7 cellular contexts compared by ENCODE assay signal in the genomic region with DNA sequence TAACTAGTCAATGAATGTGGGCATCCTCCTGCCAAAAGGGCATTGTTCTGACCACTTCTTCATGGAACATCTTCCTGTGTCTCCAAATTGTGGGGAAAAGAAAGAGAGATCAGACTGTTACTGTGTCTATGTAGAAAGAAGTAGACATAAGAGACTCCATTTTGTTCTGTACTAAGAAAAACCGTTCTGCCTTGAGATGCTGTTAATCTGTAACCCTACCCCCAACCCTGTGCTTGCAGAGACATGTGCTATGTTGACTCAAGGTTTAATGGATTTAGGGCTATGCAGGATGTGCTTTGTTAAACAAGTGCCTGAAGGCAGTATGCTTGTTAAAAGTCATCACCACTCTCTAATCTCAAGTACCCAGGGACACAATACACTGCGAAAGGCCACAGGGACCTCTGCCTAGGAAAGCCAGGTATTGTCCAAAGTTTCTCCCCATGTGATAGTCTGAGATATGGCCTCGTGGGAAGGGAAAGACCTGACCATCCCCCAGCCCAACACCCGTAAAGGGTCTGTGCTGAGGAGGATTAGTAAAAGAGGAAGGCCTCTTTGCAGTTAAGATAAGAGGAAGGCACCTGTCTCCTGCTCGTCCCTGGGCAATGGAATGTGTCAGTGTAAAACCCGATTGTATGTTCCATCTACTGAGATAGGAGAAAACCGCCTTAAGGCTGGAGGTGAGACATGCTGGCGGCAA. TPM values are rescaled to one million over a fixed set of nuclear protein-coding genes. Genes with fewer than 3 reads are reported as not detected.
A peak's percentile ranks its signal among the peaks of the same experiment; 100 is the strongest.
DNase-seq lines count a peak whose midpoint lies in the region; ATAC-seq, FAIRE-seq and TF ChIP-seq lines count a peak whose summit lies in the region.
"Not testable (repeated sequence)": the region's sequence is repeated elsewhere in the genome, so short reads cannot be mapped to it uniquely, and the experiment has no call there.

No MANE protein-coding gene starts in this region.

- peaks cover 15% of the 10 kb centered on the region for H3K4me1 ChIP-seq in HepG2 (ENCODE audit: insufficient read depth, low read length)

- intact Hi-C loops in MCF 10A (cut with micrococcal nuclease); HepG2 (cut with micrococcal nuclease; ENCODE audit: unreplicated experiment): not testable (repeated sequence)

- POLR2A ChIA-PET in MCF 10A (lab: Yijun Ruan, JAX); HepG2 (lab: Yijun Ruan, JAX): not testable (repeated sequence)

- not testable (repeated sequence) for H3K36me3 Mint-ChIP-seq in MCF 10A (ENCODE audit: insufficient read depth, unreplicated experiment)

- not testable (repeated sequence) for H3K27me3 Mint-ChIP-seq in MCF 10A (ENCODE audit: insufficient read depth, unreplicated experiment)

- not testable (repeated sequence) for ATAC-seq in HepG2

- H2AFZ ChIP-seq in HepG2 (ENCODE audit: low read length), result not testable (repeated sequence)

- not testable (repeated sequence) for TF ChIP-seq EP300 in HepG2 (IDR thresholded peaks at IDR 0.05; ENCODE audit: low read depth in 2 of 2, low read length in 2 of 2); HepG2 (CRISPR knock-in tag; IDR thresholded peaks at IDR 0.05; ENCODE audit: borderline replicate concordance)

- not testable (repeated sequence) for H4K20me1 ChIP-seq in HepG2 (ENCODE audit: insufficient read depth, low read length)

- CTCF ChIA-PET in MCF 10A (lab: Yijun Ruan, JAX); HepG2 (lab: Yijun Ruan, JAX; ENCODE audit: low intra/inter-chr PET ratio, low total read pairs): not testable (repeated sequence)

- not testable (repeated sequence) for H3K9ac ChIP-seq in HepG2 (ENCODE audit: insufficient read depth, low read depth, low read length)

- H3K27me3 ChIP-seq in HepG2 (ENCODE audit: control insufficient read depth in 1 of 2, insufficient read depth in 2 of 2, low read length in 2 of 2), result not testable (repeated sequence)

- not testable (repeated sequence) for H3K79me2 ChIP-seq in HepG2 (ENCODE audit: insufficient read depth, low read length)

- WGBS in HepG2 (ENCODE audit: low lambda C conversion rate), result 16% methylated on average over 8 of the region's 8 CpGs

- peak overlapping the region; percentile 63 for H3K27ac Mint-ChIP-seq in MCF 10A (ENCODE audit: low read depth, unreplicated experiment)

- TF ChIP-seq CTCF in C4-2B (conservative IDR thresholded peaks at IDR 0.05); MCF 10A (IDR thresholded peaks at IDR 0.05; ENCODE audit: unreplicated experiment); HepG2 (CRISPR knock-in tag; IDR thresholded peaks at IDR 0.05): not testable (repeated sequence)

- not testable (repeated sequence) for TF ChIP-seq POLR2A in HepG2 (IDR thresholded peaks at IDR 0.05; ENCODE audit: insufficient read depth in 1 of 2, low read depth in 2 of 2, low read length in 2 of 2)

- not testable (repeated sequence) for H3K36me3 ChIP-seq in HepG2 (replicated peaks in 1 of 2; ENCODE audit: control insufficient read depth in 1 of 2, insufficient read depth in 2 of 2, low read length in 2 of 2)

- peak overlapping the region; percentile 72; the same call in 1 of the 2 replicates for H3K27ac ChIP-seq in C4-2B
- H3K27ac ChIP-seq in HepG2 (ENCODE audit: extremely low read length, insufficient read depth, low read length), result not testable (repeated sequence)

- BruUV-seq in MCF 10A (replicated peaks; lab: Mats Ljungman, UMichigan); HepG2 (replicated peaks; lab: Mats Ljungman, UMichigan): not testable (repeated sequence)

- FAIRE-seq in HepG2 (lab: Jason Lieb, UNC), result peak; percentile 23

- not testable (repeated sequence) for H3K4me3 Mint-ChIP-seq in MCF 10A (ENCODE audit: unreplicated experiment)

- peaks cover 34% of the 10 kb centered on the region for H3K9me3 ChIP-seq in HepG2 (ENCODE audit: low read length)

- not testable (repeated sequence) for TF ChIP-seq RAD21 in HepG2 (CRISPR knock-in tag; IDR thresholded peaks at IDR 0.05)

- in situ Hi-C loops in HepG2 (cut with HindIII; ENCODE audit: extremely low pct_ligation_motif_present, low pct_unique_long_range_greater_than_20kb), result not testable (repeated sequence)

- DNase-seq in DMS53 treated with DMSO at 0.1 percent for 48 hours (lab: John Stamatoyannopoulos, UW; ENCODE audit: unreplicated experiment) (peak; percentile 73), NCI-H1417 (lab: John Stamatoyannopoulos, UW) (peak in 2 of 3 experiments; percentile 49 to 61), NCI-H345 treated with DMSO at 0.1 percent for 48 hours (lab: John Stamatoyannopoulos, UW; ENCODE audit: unreplicated experiment) (peak; percentile 67), OCI-M1 (lab: John Stamatoyannopoulos, UW) (peak; percentile 59)
- DNase-seq in MCF 10A (ENCODE audit: unreplicated experiment); HepG2 (ENCODE audit: low spot score): not testable (repeated sequence)

- peaks cover 24% of the 10 kb centered on the region for H3K9me3 Mint-ChIP-seq in MCF 10A (ENCODE audit: unreplicated experiment)

- H3K4me2 ChIP-seq in HepG2 (ENCODE audit: low read depth, low read length), result 0 out of 2 replicates have a peak overlapping the region, but pooled peaks have one; percentile 3

- not testable (repeated sequence) for H3K4me1 Mint-ChIP-seq in MCF 10A (ENCODE audit: insufficient read depth, unreplicated experiment)

- H3K4me3 ChIP-seq in HepG2 (replicated peaks in 1 of 3; ENCODE audit: insufficient read depth in 1 of 3, low read depth in 2 of 3, low read length in 3 of 3), result not testable (repeated sequence)

TF ChIP-seq in HepG2, 621 proteins besides CTCF, POLR2A, EP300 and RAD21 (continues in another document):
- not testable (repeated sequence) for TF ChIP-seq SOX13 (IDR thresholded peaks at IDR 0.05)
- peak in 1 of 2 experiments; percentile 69; a peak in 2 of 4 replicates for TF ChIP-seq SOX13 (CRISPR knock-in tag; conservative IDR thresholded peaks at IDR 0.05 in 1 of 2, IDR thresholded peaks at IDR 0.05 in 1 of 2)

RNA-seq across cellular contexts. Expression of gene ZNF30, which starts 6.5 kb away (rescaled TPM):
- total RNA-seq in MCF 10A (2022) (2.3 and 4.0 TPM in 2 replicates), HepG2 (2016; rRNA removed; fragmentation: Illumina TruSeq; extraction: Trizol) (4.4 and 6.2 TPM in 2 replicates)
- total RNA-seq in HepG2 (2016; cell fraction: cytosol; rRNA removed; fragmentation: Illumina TruSeq; extraction: Trizol; ENCODE audit: low read depth), result 1.3 and 1.4 TPM in 2 replicates
- total RNA-seq in HepG2 (2016; cell fraction: insoluble cytoplasmic fraction; rRNA removed; fragmentation: Illumina TruSeq; extraction: Trizol), result 4.0 and 6.2 TPM in 2 replicates
- total RNA-seq in HepG2 (2016; cell fraction: membrane; rRNA removed; fragmentation: Illumina TruSeq; extraction: Trizol), result 1.6 and 2.0 TPM in 2 replicates
- 2.9 TPM in 2 replicates for total RNA-seq in HepG2 (2016; cell fraction: nucleus; rRNA removed; fragmentation: Illumina TruSeq; extraction: Trizol)
- polyA plus RNA-seq in HepG2 (2011; rRNA removed), result 2.1 and 2.3 TPM in 2 replicates
- 0.99 and 2.0 TPM in 2 replicates for polyA plus RNA-seq in HepG2 (2011; cell fraction: cytosol; rRNA removed)
- 1.7 and 2.2 TPM in 2 replicates for polyA plus RNA-seq in HepG2 (2011; cell fraction: nucleus; rRNA removed)
- 2.0 and 2.3 TPM in 2 replicates for polyA plus RNA-seq in HepG2 (2012)
- polyA plus RNA-seq in HepG2 (2016; cell fraction: cytosol; fragmentation: Illumina TruSeq; extraction: Trizol; ENCODE audit: low read depth), result 0.37 and 0.49 TPM in 2 replicates
- 4.0 and 4.7 TPM in 2 replicates for polyA plus RNA-seq in HepG2 (2016; cell fraction: insoluble cytoplasmic fraction; fragmentation: Illumina TruSeq; extraction: Trizol; ENCODE audit: low read depth)
- 0.87 and 1.1 TPM in 2 replicates for polyA plus RNA-seq in HepG2 (2016; cell fraction: membrane; fragmentation: Illumina TruSeq; extraction: Trizol; ENCODE audit: low read depth)
- polyA plus RNA-seq in HepG2 (2016; cell fraction: nucleus; fragmentation: Illumina TruSeq; extraction: Trizol; ENCODE audit: insufficient read depth, low read depth), result 5.5 and 5.9 TPM in 2 replicates
- 2.0 and 3.4 TPM in 2 replicates for polyA minus RNA-seq in HepG2 (2011; rRNA and poly(A)+ RNA removed; ENCODE audit: low replicate concordance)
- polyA minus RNA-seq in HepG2 (2011; cell fraction: cytosol; rRNA and poly(A)+ RNA removed), result 1.5 and 1.8 TPM in 2 replicates
- polyA minus RNA-seq in HepG2 (2011; cell fraction: nucleus; rRNA and poly(A)+ RNA removed), result 3.5 and 4.0 TPM in 2 replicates

RNA-seq across cellular contexts. Expression of gene ZNF792, which starts 43.8 kb away (rescaled TPM):
- total RNA-seq in MCF 10A (2022), result 0.40 and 1.0 TPM in 2 replicates
- total RNA-seq in HepG2 (2016; rRNA removed; fragmentation: Illumina TruSeq; extraction: Trizol), result 5.5 and 6.3 TPM in 2 replicates
- 0.61 and 0.88 TPM in 2 replicates for total RNA-seq in HepG2 (2016; cell fraction: cytosol; rRNA removed; fragmentation: Illumina TruSeq; extraction: Trizol; ENCODE audit: low read depth)
- total RNA-seq in HepG2 (2016; cell fraction: insoluble cytoplasmic fraction; rRNA removed; fragmentation: Illumina TruSeq; extraction: Trizol), result 4.8 and 6.5 TPM in 2 replicates
- total RNA-seq in HepG2 (2016; cell fraction: membrane; rRNA removed; fragmentation: Illumina TruSeq; extraction: Trizol), result 3.4 TPM in 2 replicates
- total RNA-seq in HepG2 (2016; cell fraction: nucleus; rRNA removed; fragmentation: Illumina TruSeq; extraction: Trizol), result 4.8 and 6.0 TPM in 2 replicates
- 9.1 and 11.5 TPM in 2 replicates for polyA plus RNA-seq in HepG2 (2011; rRNA removed)
- 6.9 and 7.9 TPM in 2 replicates for polyA plus RNA-seq in HepG2 (2011; cell fraction: cytosol; rRNA removed)
- 8.8 and 9.8 TPM in 2 replicates for polyA plus RNA-seq in HepG2 (2011; cell fraction: nucleus; rRNA removed)
- 4.4 and 4.5 TPM in 2 replicates for polyA plus RNA-seq in HepG2 (2012)
- polyA plus RNA-seq in HepG2 (2016; cell fraction: cytosol; fragmentation: Illumina TruSeq; extraction: Trizol; ENCODE audit: low read depth), result 0.40 and 0.45 TPM in 2 replicates
- polyA plus RNA-seq in HepG2 (2016; cell fraction: insoluble cytoplasmic fraction; fragmentation: Illumina TruSeq; extraction: Trizol; ENCODE audit: low read depth), result 2.9 and 3.3 TPM in 2 replicates
- 1.0 and 1.2 TPM in 2 replicates for polyA plus RNA-seq in HepG2 (2016; cell fraction: membrane; fragmentation: Illumina TruSeq; extraction: Trizol; ENCODE audit: low read depth)
- polyA plus RNA-seq in HepG2 (2016; cell fraction: nucleus; fragmentation: Illumina TruSeq; extraction: Trizol; ENCODE audit: insufficient read depth, low read depth), result 3.7 and 4.6 TPM in 2 replicates
- polyA minus RNA-seq in HepG2 (2011; rRNA and poly(A)+ RNA removed; ENCODE audit: low replicate concordance), result 5.1 and 35.3 TPM in 2 replicates
- polyA minus RNA-seq in HepG2 (2011; cell fraction: cytosol; rRNA and poly(A)+ RNA removed), result 17.0 and 18.6 TPM in 2 replicates
- polyA minus RNA-seq in HepG2 (2011; cell fraction: nucleus; rRNA and poly(A)+ RNA removed), result 31.9 and 39.7 TPM in 2 replicates
